11 cellular contexts compared by ENCODE assay signal in genomic region chr3:159186581-159186980, GRCh38.
A peak's percentile ranks its signal among the peaks of the same experiment; 100 is the strongest.
DNase-seq lines count a peak whose midpoint lies in the region; ATAC-seq and TF ChIP-seq lines count a peak whose summit lies in the region.
"Had no signal": no experiment of that assay in that cellular context is flagged by ENCODE, and none has a peak within 500 bp of the region (broad histone marks: within the 10 kb centered on the region; RNA-seq: fewer than 3 reads in every experiment).

No MANE protein-coding gene starts in this region.

- CTCF ChIA-PET in activated CD4-positive, alpha-beta memory T cell treated with anti-CD3 and anti-CD28 coated beads, Interleukin-2, amount 10 ng/mL, durations not matched to agents 7 days and 5 days (lab: Charles Lee), result no interaction called here

- no peaks in the 10 kb centered on the region for H3K79me2 ChIP-seq in hepatocyte

- H3K4me3 ChIP-seq in hepatocyte (no peak overlapping the region), BE2C (ENCODE audit: low read depth, low read length) (no peak overlapping the region)
- H3K4me3 ChIP-seq: mucosa of descending colon, thoracic aorta had no signal

- 81% methylated on average over 2 of the region's 2 CpGs for WGBS in hepatocyte (ENCODE audit: low lambda C conversion rate, missing lambda C conversion rate)

- H3K9me3 ChIP-seq in hepatocyte (ENCODE audit: low read depth) (no peaks in the 10 kb centered on the region), BE2C (no peaks in the 10 kb centered on the region)
- H3K9me3 ChIP-seq: mucosa of descending colon, thoracic aorta had no signal

- H3K27me3 ChIP-seq in hepatocyte (no peaks in the 10 kb centered on the region), BE2C (no peaks in the 10 kb centered on the region)

- H3K4me2 ChIP-seq in hepatocyte, result no peak overlapping the region

- H3K27ac Mint-ChIP-seq in memory B cell, result peak overlapping the region; percentile 54
- H3K27ac Mint-ChIP-seq in activated CD4-positive, alpha-beta memory T cell treated with anti-CD3 and anti-CD28 coated beads, Interleukin-2, amount 10 ng/mL, durations not matched to agents 7 days and 5 days, result no peak overlapping the region

- H3K27ac ChIP-seq in hepatocyte, result no peak overlapping the region
- H3K27ac ChIP-seq: thoracic aorta had no signal

- POLR2A ChIA-PET in activated CD4-positive, alpha-beta memory T cell treated with anti-CD3 and anti-CD28 coated beads, Interleukin-2, amount 10 ng/mL, durations not matched to agents 7 days and 5 days (lab: Charles Lee), result no interaction called here

- peaks cover 2% of the 10 kb centered on the region for H3K27me3 Mint-ChIP-seq in memory B cell
- H3K27me3 Mint-ChIP-seq in activated CD4-positive, alpha-beta memory T cell treated with anti-CD3 and anti-CD28 coated beads, Interleukin-2, amount 10 ng/mL, durations not matched to agents 7 days and 5 days, result no peaks in the 10 kb centered on the region

- peaks cover 12% of the 10 kb centered on the region for H3K4me1 Mint-ChIP-seq in memory B cell
- no peaks in the 10 kb centered on the region for H3K4me1 Mint-ChIP-seq in activated CD4-positive, alpha-beta memory T cell treated with anti-CD3 and anti-CD28 coated beads, Interleukin-2, amount 10 ng/mL, durations not matched to agents 7 days and 5 days

- H2AFZ ChIP-seq in hepatocyte, result no peak overlapping the region

- DNase-seq in memory B cell (ENCODE audit: low spot score in 2 of 2) (no peak), hepatocyte (ENCODE audit: low spot score) (no peak), BE2C (no peak)
- DNase-seq in activated CD4-positive, alpha-beta memory T cell treated with anti-CD3 and anti-CD28 coated beads, Interleukin-2, amount 10 ng/mL, durations not matched to agents 7 days and 5 days, result no peak
- DNase-seq: Calu3, mucosa of descending colon had no signal

- no peaks in the 10 kb centered on the region for H4K20me1 ChIP-seq in hepatocyte (ENCODE audit: insufficient read depth, poor library complexity, severe bottlenecking)

- H3K36me3 Mint-ChIP-seq in memory B cell, result peaks cover 2% of the 10 kb centered on the region
- no peaks in the 10 kb centered on the region for H3K36me3 Mint-ChIP-seq in activated CD4-positive, alpha-beta memory T cell treated with anti-CD3 and anti-CD28 coated beads, Interleukin-2, amount 10 ng/mL, durations not matched to agents 7 days and 5 days (ENCODE audit: low read depth)

- ATAC-seq in GM18873 (IDR thresholded peaks at IDR 0.05; ENCODE audit: low FRiP score, unreplicated experiment) (peak; percentile 71), GM21723 (IDR thresholded peaks at IDR 0.05; ENCODE audit: unreplicated experiment) (peak; percentile 68), HG03175 (IDR thresholded peaks at IDR 0.05; ENCODE audit: unreplicated experiment) (peak; percentile 64), memory B cell (ENCODE audit: low read depth) (peak; percentile 38)
- ATAC-seq: mucosa of descending colon, Panc1 had no signal

- TF ChIP-seq CTCF in hepatocyte (IDR thresholded peaks at IDR 0.05; ENCODE audit: poor library complexity) (no peak), BE2C (IDR thresholded peaks at IDR 0.05; ENCODE audit: low read depth, low read length) (no peak)

- peak overlapping the region; percentile 14 for H3K4me3 Mint-ChIP-seq in memory B cell
- H3K4me3 Mint-ChIP-seq in activated CD4-positive, alpha-beta memory T cell treated with anti-CD3 and anti-CD28 coated beads, Interleukin-2, amount 10 ng/mL, durations not matched to agents 7 days and 5 days, result no peak overlapping the region

- no peaks in the 10 kb centered on the region for H3K9me2 ChIP-seq in hepatocyte (replicated peaks; ENCODE audit: insufficient read depth)

- no peaks in the 10 kb centered on the region for H3K4me1 ChIP-seq in hepatocyte (ENCODE audit: insufficient read depth)
- H3K4me1 ChIP-seq in BE2C, result no peaks in the 10 kb centered on the region

- H3K36me3 ChIP-seq in hepatocyte (replicated peaks; ENCODE audit: insufficient read depth, low read depth) (no peaks in the 10 kb centered on the region), BE2C (no peaks in the 10 kb centered on the region)
- H3K36me3 ChIP-seq: thoracic aorta had no signal

- peaks cover 3% of the 10 kb centered on the region for H3K9me3 Mint-ChIP-seq in memory B cell
- H3K9me3 Mint-ChIP-seq in activated CD4-positive, alpha-beta memory T cell treated with anti-CD3 and anti-CD28 coated beads, Interleukin-2, amount 10 ng/mL, durations not matched to agents 7 days and 5 days, result no peaks in the 10 kb centered on the region
